ENCODE assay signal across 17 cellular contexts in genomic region chr17:60743282-60743681, GRCh38.
DNase-seq lines count a peak whose midpoint lies in the region; ATAC-seq and TF ChIP-seq lines count a peak whose summit lies in the region.
"Had no signal": no experiment of that assay in that cellular context is flagged by ENCODE, and none has a peak within 500 bp of the region (broad histone marks: within the 10 kb centered on the region; RNA-seq: fewer than 3 reads in every experiment).

No MANE protein-coding gene starts in this region.

- H3K4me1 Mint-ChIP-seq in MCF 10A (ENCODE audit: insufficient read depth, unreplicated experiment) (no peaks in the 10 kb centered on the region), nephron (peaks cover 15% of the 10 kb centered on the region)

- H3K27me3 ChIP-seq in breast epithelium = no peaks in the 10 kb centered on the region
- H3K27me3 ChIP-seq: Peyer's patch, thyroid gland had no signal

- no peaks in the 10 kb centered on the region for H3K9me3 ChIP-seq in breast epithelium
- H3K9me3 ChIP-seq: Peyer's patch, thyroid gland had no signal

- H3K36me3 Mint-ChIP-seq in MCF 10A (ENCODE audit: insufficient read depth, unreplicated experiment) (no peaks in the 10 kb centered on the region), nephron (ENCODE audit: low read depth) (peaks cover 9% of the 10 kb centered on the region)

- no peak overlapping the region for H3K4me3 Mint-ChIP-seq in MCF 10A (ENCODE audit: unreplicated experiment)
- H3K4me3 Mint-ChIP-seq in nephron = no peak overlapping the region
- H3K4me3 Mint-ChIP-seq: nephron progenitor cell, T-cell had no signal

- no peak for DNase-seq in breast epithelium (ENCODE audit: low spot score in 2 of 2)
- DNase-seq in MCF 10A (ENCODE audit: unreplicated experiment) = no peak
- no peak for DNase-seq in epithelial cell of prostate (ENCODE audit: low read depth, low spot score)
- no peak for DNase-seq in RWPE1 (ENCODE audit: low spot score)
- DNase-seq in stimulated activated CD8-positive, alpha-beta memory T cell treated with anti-CD3 and anti-CD28 coated beads, Interleukin-4, amount 100 ng/mL, for 48 hours = no peak
- DNase-seq: 8988T; activated gamma-delta T cell treated with Interleukin-2 at 50 U/mL for 16 hours; NCI-H2081 treated with DMSO at 0.1 percent for 48 hours; nephron progenitor cell; Peyer's patch; right cardiac atrium; stimulated activated CD4-positive, alpha-beta T cell treated with anti-CD3 and anti-CD28 coated beads, Interleukin-2, amount 100 ng/mL, for 24 hours; T-cell; thyroid gland had no signal

- H3K27ac Mint-ChIP-seq in MCF 10A (ENCODE audit: low read depth, unreplicated experiment) (no peak overlapping the region), nephron (peak overlapping the region; percentile 62 to 96 (median 86))
- H3K27ac Mint-ChIP-seq: nephron progenitor cell, T-cell had no signal

- TF ChIP-seq CTCF in breast epithelium (IDR thresholded peaks at IDR 0.05) (no peak), MCF 10A (IDR thresholded peaks at IDR 0.05; ENCODE audit: unreplicated experiment) (no peak), nephron (IDR thresholded peaks at IDR 0.05; ENCODE audit: unreplicated experiment in 3 of 3) (no peak), RWPE1 (conservative IDR thresholded peaks at IDR 0.05; ENCODE audit: low read depth) (no peak)

- H3K4me1 ChIP-seq in breast epithelium = no peaks in the 10 kb centered on the region
- H3K4me1 ChIP-seq: Peyer's patch had no signal

- H3K36me3 ChIP-seq in breast epithelium = no peaks in the 10 kb centered on the region
- H3K36me3 ChIP-seq: Peyer's patch, thyroid gland had no signal

- no peaks in the 10 kb centered on the region for H3K27me3 Mint-ChIP-seq in MCF 10A (ENCODE audit: insufficient read depth, unreplicated experiment)
- H3K27me3 Mint-ChIP-seq in nephron (ENCODE audit: low read depth) = no peaks in the 10 kb centered on the region
- H3K27me3 Mint-ChIP-seq: T-cell had no signal

- POLR2A ChIA-PET in MCF 10A (lab: Yijun Ruan, JAX) = interaction anchor here (1.0 kb wide), 1 partner anchor 8 kb away, joined by 3 read pairs; no protein-coding TSS in a partner anchor
- POLR2A ChIA-PET in RWPE1 (lab: Yijun Ruan, JAX; ENCODE audit: low non-redundant PET) = interaction anchor here (0.7 kb wide), 1 partner anchor 423 kb away, joined by 3 read pairs; no protein-coding TSS in a partner anchor

- no TSS peak for BruUV-seq in MCF 10A (replicated peaks; lab: Mats Ljungman, UMichigan)

- CTCF ChIA-PET in MCF 10A (lab: Yijun Ruan, JAX) = interaction anchor here (2.1 kb wide), 1 partner anchor 23 kb away, joined by 9 read pairs; no protein-coding TSS in a partner anchor
- CTCF ChIA-PET in RWPE1 (lab: Yijun Ruan, JAX) = interaction anchor here (0.5 kb wide), 1 partner anchor 1150 kb away, joined by 3 read pairs; no protein-coding TSS in a partner anchor

- intact Hi-C loops in breast epithelium (cut with DNase I; ENCODE audit: low total_unique reads) (no loop called here), MCF 10A (cut with micrococcal nuclease) (no loop called here)

- ATAC-seq in GM21576 (IDR thresholded peaks at IDR 0.05; ENCODE audit: unreplicated experiment) = no peak
- ATAC-seq in HG02571 (IDR thresholded peaks at IDR 0.05; ENCODE audit: unreplicated experiment) = no peak
- ATAC-seq: right cardiac atrium, T-cell had no signal

- TF ChIP-seq POLR2A in breast epithelium (IDR thresholded peaks at IDR 0.05) = no peak

- H3K9me3 Mint-ChIP-seq in MCF 10A (ENCODE audit: unreplicated experiment) (no peaks in the 10 kb centered on the region), nephron (peaks cover 12% of the 10 kb centered on the region)
- H3K9me3 Mint-ChIP-seq: T-cell had no signal

- H3K4me3 ChIP-seq in breast epithelium = peak overlapping the region in 2 of 3 donors; percentile 30 to 43
- H3K4me3 ChIP-seq: Peyer's patch, thyroid gland had no signal

- H3K27ac ChIP-seq in breast epithelium (peak overlapping the region; percentile 82 to 86), epithelial cell of prostate (peak overlapping the region; percentile 73), RWPE1 (no peak overlapping the region)
